1 cellular context compared by ENCODE assay signal in the genomic region with DNA sequence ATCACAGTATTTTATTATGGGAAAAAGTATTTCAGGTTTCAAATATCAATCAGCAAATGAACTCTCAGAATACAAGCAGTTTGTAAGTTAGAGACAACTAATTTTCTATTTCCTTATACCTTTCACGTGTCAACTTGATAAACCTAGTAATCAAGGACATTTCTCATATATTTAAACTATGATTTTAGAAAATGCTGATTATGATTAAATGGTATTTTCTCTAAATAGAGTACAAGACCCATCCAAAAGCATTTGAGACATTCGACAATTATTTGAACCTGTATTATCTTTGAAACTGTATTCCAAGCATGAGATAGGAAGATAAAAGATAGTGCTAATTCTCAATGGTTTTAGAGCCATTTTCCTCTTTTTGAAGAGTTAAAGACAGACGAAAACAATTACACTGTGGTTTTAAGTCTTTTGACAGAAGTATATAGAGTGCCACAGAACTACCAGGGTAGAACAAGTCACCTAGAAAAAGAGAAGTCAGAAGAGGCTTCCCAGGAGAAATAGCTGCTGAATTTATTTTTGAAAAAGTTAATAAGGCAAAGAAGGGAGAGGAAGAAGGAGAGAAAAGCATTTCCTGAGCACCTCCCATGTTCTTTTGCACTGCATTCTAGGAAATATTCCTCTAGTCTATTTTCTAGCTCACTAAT.
TF ChIP-seq lines count a peak whose summit lies in the region.

No MANE protein-coding gene starts in this region.

TF ChIP-seq in HepG2, 621 proteins besides CTCF, POLR2A, EP300 and RAD21 (continued from another document):
- peak; percentile 28 to 60; a peak in 2 of 4 replicates for TF ChIP-seq MAFK (conservative IDR thresholded peaks at IDR 0.05 in 1 of 2, IDR thresholded peaks at IDR 0.05 in 1 of 2; ENCODE audit: low read length in 2 of 2)
